In the genomic region with DNA sequence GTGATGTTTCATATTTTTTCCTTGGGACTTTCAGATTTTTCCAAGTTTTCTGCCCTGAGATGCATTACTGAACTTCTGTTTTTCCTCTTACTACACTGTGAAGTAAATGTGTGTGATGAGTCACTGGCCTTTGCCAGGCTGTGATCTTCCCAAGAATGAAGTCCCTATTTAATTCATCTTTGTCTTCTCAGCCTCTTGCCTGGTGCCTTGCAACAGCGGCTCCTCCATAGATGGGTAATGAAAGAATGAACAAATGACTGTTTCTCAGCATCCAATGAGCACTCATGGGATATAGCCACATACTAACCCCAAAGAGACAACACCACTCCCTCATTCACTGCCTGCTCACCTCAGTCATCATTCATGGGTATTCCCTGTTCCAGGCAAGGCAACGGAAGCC, we compare ENCODE assay signal across 19 cellular contexts.
DNase-seq lines count a peak whose midpoint lies in the region; ATAC-seq and TF ChIP-seq lines count a peak whose summit lies in the region.
"Had no signal": no experiment of that assay in that cellular context is flagged by ENCODE, and none has a peak within 500 bp of the region (broad histone marks: within the 10 kb centered on the region; RNA-seq: fewer than 3 reads in every experiment).

No MANE protein-coding gene starts in this region.

- in situ Hi-C loops in Caki2 (cut with HindIII; ENCODE audit: low pct_unique_long_range_greater_than_20kb, low sequenced_read_pairs), result no loop called here

- H3K9me3 ChIP-seq in sigmoid colon, result no peaks in the 10 kb centered on the region
- H3K9me3 ChIP-seq: BLaER1, esophagus muscularis mucosa, testis had no signal

- H3K36me3 ChIP-seq in sigmoid colon, result no peaks in the 10 kb centered on the region
- H3K36me3 ChIP-seq: BLaER1, esophagus muscularis mucosa had no signal

- DNase-seq in Caki2 (ENCODE audit: low read depth) (peak; percentile 22), HK-2 (ENCODE audit: unreplicated experiment) (peak; percentile 13), astrocyte of the hippocampus (ENCODE audit: low read depth, low spot score) (peak; percentile 50), kidney tubule cell (ENCODE audit: low spot score) (peak; percentile 45), NCI-H2081 (lab: John Stamatoyannopoulos, UW) (no peak), sigmoid colon (no peak)
- DNase-seq: aorta; hippocampal formation; NCI-H1105 treated with DMSO at 0.1 percent for 48 hours; NCI-H2171 treated with DMSO at 0.1 percent for 48 hours; stimulated activated CD4-positive, alpha-beta T cell treated with anti-CD3 and anti-CD28 coated beads, Interleukin-2, amount 100 ng/mL, for 48 hours; T-cell; testis had no signal

- TF ChIP-seq CTCF in sigmoid colon (IDR thresholded peaks at IDR 0.05), result no peak

- ATAC-seq in GM18868 (IDR thresholded peaks at IDR 0.05; ENCODE audit: unreplicated experiment), result no peak
- ATAC-seq: sciatic nerve, T-cell had no signal

- no peaks in the 10 kb centered on the region for H3K4me1 ChIP-seq in sigmoid colon
- H3K4me1 ChIP-seq: BLaER1, testis had no signal

- H3K27ac ChIP-seq in sigmoid colon, result no peak overlapping the region
- H3K27ac ChIP-seq: BLaER1, esophagus muscularis mucosa, RWPE1, testis, VCaP had no signal

- TF ChIP-seq POLR2A in sigmoid colon (IDR thresholded peaks at IDR 0.05), result no peak

- intact Hi-C loops in sigmoid colon (cut with DNase I), result no loop called here

- no peaks in the 10 kb centered on the region for H3K27me3 ChIP-seq in sigmoid colon
- H3K27me3 ChIP-seq: BLaER1, esophagus muscularis mucosa, testis had no signal

- no peak for TF ChIP-seq EP300 in sigmoid colon (IDR thresholded peaks at IDR 0.05)

- H3K4me3 ChIP-seq in sigmoid colon, result no peak overlapping the region
- H3K4me3 ChIP-seq: BLaER1, esophagus muscularis mucosa, testis had no signal

- 92 to 96% methylated on average over 2 of the region's 2 CpGs for WGBS in sigmoid colon, 2 donors

Comparison
In these comparisons a context has a peak if more than half of its experiments do, and no peak if none do; other contexts are left out.
1. DNase-seq: peak in Caki2 (single experiment), HK-2 (single experiment), astrocyte of the hippocampus (single experiment) and kidney tubule cell (single experiment); none in NCI-H2081 (0 of 2) and sigmoid colon (single experiment).